Comparison of ENCODE assay signal across 1 cellular context in genomic region chr4:56467284-56468096, GRCh38.
TF ChIP-seq lines count a peak whose summit lies in the region.

A gene with protein sequence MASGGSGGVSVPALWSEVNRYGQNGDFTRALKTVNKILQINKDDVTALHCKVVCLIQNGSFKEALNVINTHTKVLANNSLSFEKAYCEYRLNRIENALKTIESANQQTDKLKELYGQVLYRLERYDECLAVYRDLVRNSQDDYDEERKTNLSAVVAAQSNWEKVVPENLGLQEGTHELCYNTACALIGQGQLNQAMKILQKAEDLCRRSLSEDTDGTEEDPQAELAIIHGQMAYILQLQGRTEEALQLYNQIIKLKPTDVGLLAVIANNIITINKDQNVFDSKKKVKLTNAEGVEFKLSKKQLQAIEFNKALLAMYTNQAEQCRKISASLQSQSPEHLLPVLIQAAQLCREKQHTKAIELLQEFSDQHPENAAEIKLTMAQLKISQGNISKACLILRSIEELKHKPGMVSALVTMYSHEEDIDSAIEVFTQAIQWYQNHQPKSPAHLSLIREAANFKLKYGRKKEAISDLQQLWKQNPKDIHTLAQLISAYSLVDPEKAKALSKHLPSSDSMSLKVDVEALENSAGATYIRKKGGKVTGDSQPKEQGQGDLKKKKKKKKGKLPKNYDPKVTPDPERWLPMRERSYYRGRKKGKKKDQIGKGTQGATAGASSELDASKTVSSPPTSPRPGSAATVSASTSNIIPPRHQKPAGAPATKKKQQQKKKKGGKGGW (plus strand): TSS chr4:56467617. CDS start chr4:56467636, 19 bp downstream.

TF ChIP-seq in K562, 482 proteins besides CTCF, POLR2A, EP300 and RAD21 (continued from another document and continues in another):
- TF ChIP-seq, protein P1, sequence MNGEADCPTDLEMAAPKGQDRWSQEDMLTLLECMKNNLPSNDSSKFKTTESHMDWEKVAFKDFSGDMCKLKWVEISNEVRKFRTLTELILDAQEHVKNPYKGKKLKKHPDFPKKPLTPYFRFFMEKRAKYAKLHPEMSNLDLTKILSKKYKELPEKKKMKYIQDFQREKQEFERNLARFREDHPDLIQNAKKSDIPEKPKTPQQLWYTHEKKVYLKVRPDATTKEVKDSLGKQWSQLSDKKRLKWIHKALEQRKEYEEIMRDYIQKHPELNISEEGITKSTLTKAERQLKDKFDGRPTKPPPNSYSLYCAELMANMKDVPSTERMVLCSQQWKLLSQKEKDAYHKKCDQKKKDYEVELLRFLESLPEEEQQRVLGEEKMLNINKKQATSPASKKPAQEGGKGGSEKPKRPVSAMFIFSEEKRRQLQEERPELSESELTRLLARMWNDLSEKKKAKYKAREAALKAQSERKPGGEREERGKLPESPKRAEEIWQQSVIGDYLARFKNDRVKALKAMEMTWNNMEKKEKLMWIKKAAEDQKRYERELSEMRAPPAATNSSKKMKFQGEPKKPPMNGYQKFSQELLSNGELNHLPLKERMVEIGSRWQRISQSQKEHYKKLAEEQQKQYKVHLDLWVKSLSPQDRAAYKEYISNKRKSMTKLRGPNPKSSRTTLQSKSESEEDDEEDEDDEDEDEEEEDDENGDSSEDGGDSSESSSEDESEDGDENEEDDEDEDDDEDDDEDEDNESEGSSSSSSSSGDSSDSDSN (IDR thresholded peaks at IDR 0.05; ENCODE audit: borderline replicate concordance in 1 of 2, low read depth in 2 of 2, low read length in 2 of 2): peak in 1 of 2 experiments; percentile 46; a peak in 1 of 4 replicates
- no peak for TF ChIP-seq ZNF143 (CRISPR knock-in tag; IDR thresholded peaks at IDR 0.05)
- TF ChIP-seq BCL6 (CRISPR knock-in tag; IDR thresholded peaks at IDR 0.05): no peak
- no peak for TF ChIP-seq SRSF9 (IDR thresholded peaks at IDR 0.05; ENCODE audit: borderline replicate concordance, low read depth, low read length)
- TF ChIP-seq RBBP5 (IDR thresholded peaks at IDR 0.05; ENCODE audit: borderline replicate concordance, insufficient read depth, low read length, poor library complexity, severe bottlenecking): peak; percentile 79
- TF ChIP-seq ZSCAN32 (CRISPR knock-in tag; IDR thresholded peaks at IDR 0.05): no peak
- no peak for TF ChIP-seq KDM1A (IDR thresholded peaks at IDR 0.05)
- TF ChIP-seq IRF1 (CRISPR knock-in tag; IDR thresholded peaks at IDR 0.05; ENCODE audit: borderline replicate concordance): no peak
- TF ChIP-seq NFATC3 (IDR thresholded peaks at IDR 0.05): no peak
- TF ChIP-seq PHF20 (IDR thresholded peaks at IDR 0.05; ENCODE audit: partially characterized antibody): peak; percentile 54
- TF ChIP-seq ETV6 (IDR thresholded peaks at IDR 0.05; ENCODE audit: borderline replicate concordance in 1 of 2, low read depth in 2 of 2, low read length in 1 of 2): peak in 1 of 2 experiments; percentile 27; a peak in 1 of 4 replicates
- TF ChIP-seq ETV6 (CRISPR knock-in tag; IDR thresholded peaks at IDR 0.05; ENCODE audit: borderline replicate concordance): no peak
- 0 out of 2 replicates have a peak, but pooled peaks have one; percentile 46 for TF ChIP-seq ZBTB43 (CRISPR knock-in tag; IDR thresholded peaks at IDR 0.05)
- no peak for TF ChIP-seq ZNF354B (CRISPR knock-in tag; IDR thresholded peaks at IDR 0.05)
- no peak for TF ChIP-seq NFXL1 (CRISPR knock-in tag; IDR thresholded peaks at IDR 0.05)
- TF ChIP-seq PRPF4 (IDR thresholded peaks at IDR 0.05; ENCODE audit: insufficient read depth, low read depth, low read length, poor library complexity, severe bottlenecking): no peak
- TF ChIP-seq PCBP2 (IDR thresholded peaks at IDR 0.05; ENCODE audit: low read depth, low read length, poor library complexity, severe bottlenecking): no peak
- TF ChIP-seq ATF7 (IDR thresholded peaks at IDR 0.05): peak; percentile 75; the same call in 1 of the 2 replicates
- TF ChIP-seq RBFOX2 (IDR thresholded peaks at IDR 0.05; ENCODE audit: low read depth, low read length): peak; percentile 95
- TF ChIP-seq PTRF (tag; IDR thresholded peaks at IDR 0.05): no peak
- peak; percentile 38; the same call in 1 of the 2 replicates for TF ChIP-seq DPF2 (IDR thresholded peaks at IDR 0.05)
- no peak for TF ChIP-seq RAD51 (IDR thresholded peaks at IDR 0.05; ENCODE audit: borderline replicate concordance, low read depth)
- TF ChIP-seq NBN (IDR thresholded peaks at IDR 0.05; ENCODE audit: low read depth): peak; percentile 49; the same call in 1 of the 2 replicates
- TF ChIP-seq ATF1 (CRISPR knock-in tag; IDR thresholded peaks at IDR 0.05): 0 out of 2 replicates have a peak, but pooled peaks have one; percentile 26
- peak; percentile 87 for TF ChIP-seq ATF1 (tag; IDR thresholded peaks at IDR 0.05)
- TF ChIP-seq HLTF (IDR thresholded peaks at IDR 0.05): no peak; the same call in 1 of the 2 replicates
- TF ChIP-seq DACH1 (IDR thresholded peaks at IDR 0.05; ENCODE audit: partially characterized antibody): no peak
- no peak for TF ChIP-seq STAT5A (IDR thresholded peaks at IDR 0.05; ENCODE audit: borderline replicate concordance, low read length)
- TF ChIP-seq ETV5 (CRISPR knock-in tag; IDR thresholded peaks at IDR 0.05; ENCODE audit: low read depth): no peak
- no peak for TF ChIP-seq SP2 (IDR thresholded peaks at IDR 0.05; ENCODE audit: extremely low read depth, low read depth, low read length, poor library complexity, severe bottlenecking)
- peak; percentile 19; the same call in 1 of the 2 replicates for TF ChIP-seq ZNF445 (CRISPR knock-in tag; IDR thresholded peaks at IDR 0.05; ENCODE audit: low read depth)
- TF ChIP-seq POLR2G (IDR thresholded peaks at IDR 0.05; ENCODE audit: low read depth, low read length): peak; percentile 93
- TF ChIP-seq CEBPG (CRISPR knock-in tag; IDR thresholded peaks at IDR 0.05): no peak
- no peak for TF ChIP-seq CEBPG (tag; conservative IDR thresholded peaks at IDR 0.05 in 1 of 2, IDR thresholded peaks at IDR 0.05 in 1 of 2)
- no peak for TF ChIP-seq RHOXF2B (CRISPR knock-in tag; conservative IDR thresholded peaks at IDR 0.05)
- TF ChIP-seq MEF2D (tag; conservative IDR thresholded peaks at IDR 0.05; ENCODE audit: low read depth): no peak
- TF ChIP-seq CBX5 (IDR thresholded peaks at IDR 0.05; ENCODE audit: borderline replicate concordance, low read depth): no peak
- TF ChIP-seq SREBF1 (IDR thresholded peaks at IDR 0.05; ENCODE audit: borderline replicate concordance, low read depth, low read length): peak; percentile 62; the same call in 1 of the 2 replicates
- no peak for TF ChIP-seq U2AF2 (optimal IDR thresholded peaks at IDR 0.05; ENCODE audit: low read depth, low read length)
- TF ChIP-seq CHD7 (IDR thresholded peaks at IDR 0.05; ENCODE audit: low read depth, low read length): no peak
- no peak for TF ChIP-seq ZKSCAN3 (CRISPR knock-in tag; IDR thresholded peaks at IDR 0.05)
- peak; percentile 37; the same call in 1 of the 2 replicates for TF ChIP-seq RB1 (IDR thresholded peaks at IDR 0.05; ENCODE audit: low read depth)
- peak; percentile 64; the same call in 1 of the 2 replicates for TF ChIP-seq XRCC5 (IDR thresholded peaks at IDR 0.05; ENCODE audit: low read depth, low read length)
- no peak; the same call in 1 of the 2 replicates for TF ChIP-seq HES1 (IDR thresholded peaks at IDR 0.05; ENCODE audit: low read depth)
- TF ChIP-seq ZKSCAN1 (IDR thresholded peaks at IDR 0.05; ENCODE audit: low read depth, low read length): no peak
- TF ChIP-seq, protein P2, sequence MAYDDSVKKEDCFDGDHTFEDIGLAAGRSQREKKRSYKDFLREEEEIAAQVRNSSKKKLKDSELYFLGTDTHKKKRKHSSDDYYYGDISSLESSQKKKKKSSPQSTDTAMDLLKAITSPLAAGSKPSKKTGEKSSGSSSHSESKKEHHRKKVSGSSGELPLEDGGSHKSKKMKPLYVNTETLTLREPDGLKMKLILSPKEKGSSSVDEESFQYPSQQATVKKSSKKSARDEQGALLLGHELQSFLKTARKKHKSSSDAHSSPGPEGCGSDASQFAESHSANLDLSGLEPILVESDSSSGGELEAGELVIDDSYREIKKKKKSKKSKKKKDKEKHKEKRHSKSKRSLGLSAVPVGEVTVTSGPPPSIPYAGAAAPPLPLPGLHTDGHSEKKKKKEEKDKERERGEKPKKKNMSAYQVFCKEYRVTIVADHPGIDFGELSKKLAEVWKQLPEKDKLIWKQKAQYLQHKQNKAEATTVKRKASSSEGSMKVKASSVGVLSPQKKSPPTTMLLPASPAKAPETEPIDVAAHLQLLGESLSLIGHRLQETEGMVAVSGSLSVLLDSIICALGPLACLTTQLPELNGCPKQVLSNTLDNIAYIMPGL (CRISPR knock-in tag; IDR thresholded peaks at IDR 0.05): peak; percentile 3; the same call in 1 of the 2 replicates
- no peak for TF ChIP-seq TFAM (CRISPR knock-in tag; conservative IDR thresholded peaks at IDR 0.05)
